In genomic region chr9:89007041-89007440, GRCh38 we compare ENCODE assay signal across 16 cellular contexts. TPM values are rescaled to one million over a fixed set of nuclear protein-coding genes. Genes with fewer than 3 reads are reported as not detected.
DNase-seq lines count a peak whose midpoint lies in the region; ATAC-seq and TF ChIP-seq lines count a peak whose summit lies in the region.
"Had no signal": no experiment of that assay in that cellular context is flagged by ENCODE, and none has a peak within 500 bp of the region (broad histone marks: within the 10 kb centered on the region; RNA-seq: fewer than 3 reads in every experiment).

No MANE protein-coding gene starts in this region.

- whole genome bisulfite sequencing in psoas muscle, 3 donors = 77 to 86% (median 79%) methylated on average over 6 of the region's 6 CpGs

- H3K4me3 Mint-ChIP-seq in type B pancreatic cell = no peak overlapping the region
- H3K4me3 Mint-ChIP-seq: CD4-positive, CD25-positive, alpha-beta regulatory T cell; H9 had no signal

- DNase-seq in activated CD8-positive, alpha-beta memory T cell treated with anti-CD3 and anti-CD28 coated beads for 24 hours = peak; percentile 33
- DNase-seq in activated CD8-positive, alpha-beta memory T cell treated with anti-CD3 and anti-CD28 coated beads, Interleukin-2, amount 50 U/mL, for 4 hours = no peak
- DNase-seq in coronary artery (ENCODE audit: low spot score) = peak; percentile 52
- peak; percentile 19 for DNase-seq in left lobe of liver (ENCODE audit: low spot score)
- peak; percentile 52 for DNase-seq in type B pancreatic cell (ENCODE audit: extremely low spot score, unreplicated experiment)
- DNase-seq in NCI-H345 treated with DMSO at 0.1 percent for 48 hours (lab: John Stamatoyannopoulos, UW; ENCODE audit: unreplicated experiment) = no peak
- DNase-seq in psoas muscle = no peak
- DNase-seq: ACHN; CD4-positive, CD25-positive, alpha-beta regulatory T cell; DMS79; GOT3; H9 had no signal

- no peaks in the 10 kb centered on the region for H3K9me3 Mint-ChIP-seq in type B pancreatic cell
- H3K9me3 Mint-ChIP-seq: H9 had no signal

- no peaks in the 10 kb centered on the region for H3K36me3 ChIP-seq in psoas muscle (ENCODE audit: insufficient read depth in 1 of 2, low read depth in 1 of 2)

- intact Hi-C loops in psoas muscle (cut with DNase I) = no loop called here

- H3K4me3 ChIP-seq in coronary artery (no peak overlapping the region), psoas muscle (no peak overlapping the region)
- H3K4me3 ChIP-seq: BLaER1 treated with 17β-estradiol and CSF1 and Interleukin-3, amounts not matched to agents 10 nM and 100 nM; GM12878 had no signal

- no peak overlapping the region for H3K27ac Mint-ChIP-seq in type B pancreatic cell
- H3K27ac Mint-ChIP-seq: CD4-positive, CD25-positive, alpha-beta regulatory T cell; H9 had no signal

- peaks cover 12% of the 10 kb centered on the region for H3K36me3 Mint-ChIP-seq in type B pancreatic cell
- H3K36me3 Mint-ChIP-seq: CD4-positive, CD25-positive, alpha-beta regulatory T cell had no signal

- no peaks in the 10 kb centered on the region for H3K9me3 ChIP-seq in psoas muscle
- H3K9me3 ChIP-seq: BLaER1 treated with 17β-estradiol and CSF1 and Interleukin-3, amounts not matched to agents 10 nM and 100 nM had no signal

- TF ChIP-seq CTCF in coronary artery (IDR thresholded peaks at IDR 0.05) = no peak
- no peak for TF ChIP-seq CTCF in type B pancreatic cell (conservative IDR thresholded peaks at IDR 0.05)
- TF ChIP-seq CTCF in psoas muscle (IDR thresholded peaks at IDR 0.05) = no peak

- no peaks in the 10 kb centered on the region for H3K27me3 Mint-ChIP-seq in type B pancreatic cell

- H3K27me3 ChIP-seq in psoas muscle (ENCODE audit: insufficient read depth in 3 of 3, low read length in 2 of 3) = peaks cover 0 to 6% (median 0%) of the 10 kb centered on the region in 3 donors
- H3K27me3 ChIP-seq: BLaER1 treated with 17β-estradiol and CSF1 and Interleukin-3, amounts not matched to agents 10 nM and 100 nM had no signal

- peaks cover 21% of the 10 kb centered on the region for H3K4me1 Mint-ChIP-seq in type B pancreatic cell (ENCODE audit: unreplicated experiment)
- H3K4me1 Mint-ChIP-seq: CD4-positive, CD25-positive, alpha-beta regulatory T cell had no signal

- no peaks in the 10 kb centered on the region for H3K4me1 ChIP-seq in psoas muscle

- no peak overlapping the region for H3K27ac ChIP-seq in coronary artery
- no peak overlapping the region for H3K27ac ChIP-seq in psoas muscle
- H3K27ac ChIP-seq: BLaER1 treated with 17β-estradiol and CSF1 and Interleukin-3, amounts not matched to agents 10 nM and 100 nM had no signal

- ATAC-seq in left lobe of liver = no peak
- ATAC-seq in psoas muscle = no peak
- ATAC-seq: GM12878 had no signal

RNA-seq across cellular contexts. Expression of gene S1PR3, which starts 15.8 kb away (rescaled TPM):
- total RNA-seq in left lobe of liver (2.0 TPM), type B pancreatic cell (ENCODE audit: low replicate concordance) (9.3 and 37.9 TPM in 2 replicates), psoas muscle (1 to 10 TPM; 4.3 to 5.2 (median 4.9) TPM)
- 1 to 10 TPM; 2.3 to 4.7 (median 4.2) TPM for polyA plus RNA-seq in psoas muscle
- total RNA-seq: CD4-positive, CD25-positive, alpha-beta regulatory T cell; G401; HT-29 had no signal

Comparison
In these comparisons a context has a peak if more than half of its experiments do, and no peak if none do; other contexts are left out.
1. DNase-seq: peak in activated CD8-positive, alpha-beta memory T cell treated with anti-CD3 and anti-CD28 coated beads for 24 hours (single experiment), coronary artery (single experiment), left lobe of liver (single experiment) and type B pancreatic cell (single experiment); none in activated CD8-positive, alpha-beta memory T cell treated with anti-CD3 and anti-CD28 coated beads, Interleukin-2, amount 50 U/mL, for 4 hours (single experiment), NCI-H345 treated with DMSO at 0.1 percent for 48 hours (single experiment) and psoas muscle (0 of 2).